20 cellular contexts compared by ENCODE assay signal in genomic region chr1:222631611-222632208, GRCh38.
"Had no signal": no experiment of that assay in that cellular context is flagged by ENCODE, and none has a peak within 500 bp of the region (broad histone marks: within the 10 kb centered on the region; RNA-seq: fewer than 3 reads in every experiment).

No MANE protein-coding gene starts in this region.

- H3K36me3 ChIP-seq: colonic mucosa, prostate gland had no signal

- H3K9me3 Mint-ChIP-seq: activated B cell treated with CpG ODN at 0.5 μM for 24 hours; activated T-cell treated with anti-CD3 and anti-CD28 coated beads, Interleukin-2, amount 50 U/mL, for 72 hours; neural crest cell had no signal

- H3K27ac ChIP-seq: colonic mucosa, prostate gland, right atrium auricular region, skin epidermis, testis, upper lobe of left lung had no signal

- DNase-seq: activated B cell treated with CpG ODN at 0.5 μM for 24 hours; activated CD4-positive, alpha-beta T cell treated with anti-CD3 and anti-CD28 coated beads for 48 hours; activated effector memory CD4-positive, alpha-beta T cell treated with anti-CD3 and anti-CD28 coated beads, Interleukin-2, amount 50 U/mL, for 16 hours; activated naive CD4-positive, alpha-beta T cell treated with anti-CD3 and anti-CD28 coated beads, Interleukin-2, amount 50 U/mL, for 16 hours; activated T-cell treated with anti-CD3 and anti-CD28 coated beads, Interleukin-2, amount 50 U/mL, for 72 hours; caudate nucleus; colonic mucosa; hypothalamus; kidney; midbrain; stimulated activated CD4-positive, alpha-beta T cell treated with anti-CD3 and anti-CD28 coated beads, Interleukin-15, amount 100 ng/mL, for 24 hours; stimulated activated CD4-positive, alpha-beta T cell treated with anti-CD3 and anti-CD28 coated beads, Interleukin-4, amount 100 ng/mL, for 1 hour; SW 1271; testis; upper lobe of left lung had no signal

- H3K27me3 Mint-ChIP-seq: activated B cell treated with CpG ODN at 0.5 μM for 24 hours had no signal

- H3K9me3 ChIP-seq: colonic mucosa, prostate gland, right atrium auricular region, testis, upper lobe of left lung had no signal

- ATAC-seq: activated T-cell treated with anti-CD3 and anti-CD28 coated beads, Interleukin-2, amount 50 U/mL, for 72 hours had no signal

- H3K4me3 Mint-ChIP-seq: activated B cell treated with CpG ODN at 0.5 μM for 24 hours; activated T-cell treated with anti-CD3 and anti-CD28 coated beads, Interleukin-2, amount 50 U/mL, for 72 hours; neural crest cell had no signal

- H3K4me3 ChIP-seq: colonic mucosa, lung, prostate gland, right atrium auricular region, skin epidermis, testis, upper lobe of left lung had no signal

- H3K4me1 ChIP-seq: colonic mucosa, prostate gland, right atrium auricular region, testis, upper lobe of left lung had no signal

- H3K4me1 Mint-ChIP-seq: neural crest cell had no signal

- H3K27me3 ChIP-seq: colonic mucosa, right atrium auricular region, testis, upper lobe of left lung had no signal

- H3K27ac Mint-ChIP-seq: activated B cell treated with CpG ODN at 0.5 μM for 24 hours had no signal
